ENCODE assay signal across 15 cellular contexts in genomic region chr6:132392292-132392691, GRCh38. TPM values are rescaled to one million over a fixed set of nuclear protein-coding genes. Genes with fewer than 3 reads are reported as not detected.
DNase-seq lines count a peak whose midpoint lies in the region; ATAC-seq and TF ChIP-seq lines count a peak whose summit lies in the region.
"Had no signal": no experiment of that assay in that cellular context is flagged by ENCODE, and none has a peak within 500 bp of the region (broad histone marks: within the 10 kb centered on the region; RNA-seq: fewer than 3 reads in every experiment).

No MANE protein-coding gene starts in this region.

- H3K27me3 Mint-ChIP-seq in endodermal cell (ENCODE audit: insufficient read depth), result peaks cover 20% of the 10 kb centered on the region
- peaks cover 4% of the 10 kb centered on the region for H3K27me3 Mint-ChIP-seq in nephron progenitor cell (ENCODE audit: low read depth, poor library complexity)
- peaks cover 7% of the 10 kb centered on the region for H3K27me3 Mint-ChIP-seq in type B pancreatic cell

- H4K5ac ChIP-seq in IMR-90 (ENCODE audit: low read depth, low read length), result peak overlapping the region; percentile 45

- H3K4me3 Mint-ChIP-seq in endodermal cell, result no peak overlapping the region
- peak overlapping the region; percentile 21 for H3K4me3 Mint-ChIP-seq in nephron progenitor cell
- H3K4me3 Mint-ChIP-seq in type B pancreatic cell, result no peak overlapping the region
- H3K4me3 Mint-ChIP-seq: activated CD4-positive, alpha-beta memory T cell treated with anti-CD3 and anti-CD28 coated beads for 36 hours; CD4-positive, CD25-positive, alpha-beta regulatory T cell had no signal

- dilution Hi-C loops in IMR-90 (cut with HindIII; ENCODE audit: low sequenced_read_pairs, unreplicated experiment), result no loop called here

- H2BK15ac ChIP-seq in IMR-90 (ENCODE audit: low read depth, low read length), result peak overlapping the region; percentile 4; the same call in 1 of the 3 replicates

- H3K4me3 ChIP-seq in IMR-90 (ENCODE audit: insufficient read depth, low read depth, low read length) (no peak overlapping the region; the same call in 1 of the 2 replicates), endodermal cell (ENCODE audit: low read length) (no peak overlapping the region), tibial nerve (no peak overlapping the region)
- H3K4me3 ChIP-seq: colonic mucosa had no signal

- H3K27me3 ChIP-seq in IMR-90 (ENCODE audit: control insufficient read depth, insufficient read depth, low read length), result no peaks in the 10 kb centered on the region
- H3K27me3 ChIP-seq in endodermal cell (ENCODE audit: control insufficient read depth, insufficient read depth, low read length, poor library complexity, severe bottlenecking), result no peaks in the 10 kb centered on the region
- H3K27me3 ChIP-seq in tibial nerve, result no peaks in the 10 kb centered on the region
- H3K27me3 ChIP-seq: colonic mucosa had no signal

- no peak overlapping the region for H3K27ac Mint-ChIP-seq in endodermal cell
- H3K27ac Mint-ChIP-seq in nephron progenitor cell, result peak overlapping the region; percentile 77
- no peak overlapping the region for H3K27ac Mint-ChIP-seq in type B pancreatic cell
- H3K27ac Mint-ChIP-seq: activated CD4-positive, alpha-beta memory T cell treated with anti-CD3 and anti-CD28 coated beads for 36 hours; CD4-positive, CD25-positive, alpha-beta regulatory T cell had no signal

- peak; percentile 15; the same call in 1 of the 2 replicates for ATAC-seq in IMR-90 (ENCODE audit: low read depth)
- no peak for ATAC-seq in HG03139 (IDR thresholded peaks at IDR 0.05; ENCODE audit: unreplicated experiment)
- ATAC-seq in activated CD4-positive, CD25-positive, alpha-beta regulatory T cell treated with anti-CD3 and anti-CD28 coated beads, Interleukin-2, amount 50 U/mL, for 24 hours, result no peak

- peak overlapping the region; percentile 68 to 72 for H4K8ac ChIP-seq in IMR-90 (ENCODE audit: low read depth in 2 of 2, low read length in 2 of 2)

- peak overlapping the region; percentile 86 for H2BK120ac ChIP-seq in IMR-90 (ENCODE audit: low read depth, low read length)

- H2AK5ac ChIP-seq in IMR-90 (ENCODE audit: low read depth, low read length), result peak overlapping the region; percentile 54

- H3K18ac ChIP-seq in IMR-90 (ENCODE audit: low read depth, low read length), result peak overlapping the region; percentile 68

- TF ChIP-seq POLR2A in IMR-90 (IDR thresholded peaks at IDR 0.05; ENCODE audit: low read depth, low read length) (no peak), tibial nerve (IDR thresholded peaks at IDR 0.05) (no peak)

- no peaks in the 10 kb centered on the region for H4K20me1 ChIP-seq in IMR-90 (ENCODE audit: insufficient read depth, low read length)

- H3K36me3 Mint-ChIP-seq in endodermal cell (ENCODE audit: low read depth) (no peaks in the 10 kb centered on the region), nephron progenitor cell (ENCODE audit: low read depth) (peaks cover 36% of the 10 kb centered on the region), type B pancreatic cell (peaks cover 9% of the 10 kb centered on the region)
- H3K36me3 Mint-ChIP-seq: CD4-positive, CD25-positive, alpha-beta regulatory T cell had no signal

- DNase-seq in IMR-90 (no peak), endodermal cell (no peak), nephron progenitor cell (no peak), tibial nerve (ENCODE audit: low spot score in 2 of 2) (no peak), type B pancreatic cell (ENCODE audit: extremely low spot score, unreplicated experiment) (no peak)
- no peak for DNase-seq in activated effector memory CD4-positive, alpha-beta T cell treated with Interleukin-2 at 50 U/mL for 16 hours
- DNase-seq: activated CD4-positive, alpha-beta memory T cell treated with anti-CD3 and anti-CD28 coated beads for 36 hours; CD4-positive, CD25-positive, alpha-beta regulatory T cell; head of caudate nucleus; midbrain; NCI-H1436 treated with DMSO at 0.1 percent for 48 hours; NCI-H226 had no signal

- H3K9ac ChIP-seq in IMR-90 (ENCODE audit: low read depth, low read length) (peak overlapping the region; percentile 49), endodermal cell (ENCODE audit: extremely low read depth, low read length, poor library complexity, severe bottlenecking) (no peak overlapping the region)

- H3K36me3 ChIP-seq in IMR-90 (ENCODE audit: control insufficient read depth, insufficient read depth, low read length) (no peaks in the 10 kb centered on the region), endodermal cell (ENCODE audit: control insufficient read depth, insufficient read depth, low read length) (no peaks in the 10 kb centered on the region), tibial nerve (no peaks in the 10 kb centered on the region)
- H3K36me3 ChIP-seq: colonic mucosa had no signal

- peak overlapping the region; percentile 32 for H3K4me2 ChIP-seq in IMR-90 (ENCODE audit: low read depth, low read length)

- no peak for TF ChIP-seq EP300 in tibial nerve (IDR thresholded peaks at IDR 0.05)

- H4K91ac ChIP-seq in IMR-90 (ENCODE audit: insufficient read depth, low read depth, low read length), result peak overlapping the region; percentile 76

- no TSS peak for BruUV-seq in IMR-90 (replicated peaks; lab: Mats Ljungman, UMichigan)

- intact Hi-C loops in IMR-90 (cut with micrococcal nuclease), result loop anchor here (2.0 kb wide), 1 partner anchor 33 kb away; no protein-coding TSS in a partner anchor

- H3K23ac ChIP-seq in IMR-90 (ENCODE audit: low read depth, low read length), result peak overlapping the region; percentile 70

- H3K4me1 Mint-ChIP-seq in endodermal cell (peaks cover 7% of the 10 kb centered on the region), nephron progenitor cell (peaks cover 12% of the 10 kb centered on the region), type B pancreatic cell (ENCODE audit: unreplicated experiment) (peaks cover 10% of the 10 kb centered on the region)
- H3K4me1 Mint-ChIP-seq: CD4-positive, CD25-positive, alpha-beta regulatory T cell had no signal

- TF ChIP-seq RAD21 in IMR-90 (IDR thresholded peaks at IDR 0.05; ENCODE audit: low read length), result no peak

- H3K9me3 Mint-ChIP-seq in endodermal cell (peaks cover 13% of the 10 kb centered on the region), nephron progenitor cell (peaks cover 42% of the 10 kb centered on the region), type B pancreatic cell (peaks cover 12% of the 10 kb centered on the region)

- peak overlapping the region; percentile 83 for H2BK20ac ChIP-seq in IMR-90 (ENCODE audit: low read depth, low read length)

- peak overlapping the region; percentile 83 for H2BK5ac ChIP-seq in IMR-90 (ENCODE audit: low read depth, low read length, poor library complexity, severe bottlenecking)

- peaks cover 4% of the 10 kb centered on the region; the same call in 1 of the 2 replicates for H3K9me1 ChIP-seq in IMR-90 (ENCODE audit: insufficient read depth, low read length)

- TF ChIP-seq CTCF in IMR-90 (conservative IDR thresholded peaks at IDR 0.05; ENCODE audit: low read depth, low read length) (no peak), endodermal cell (conservative IDR thresholded peaks at IDR 0.05) (no peak), nephron progenitor cell (IDR thresholded peaks at IDR 0.05) (no peak), tibial nerve (IDR thresholded peaks at IDR 0.05) (no peak), type B pancreatic cell (conservative IDR thresholded peaks at IDR 0.05) (no peak)

- peak overlapping the region; percentile 59 for H2AFZ ChIP-seq in IMR-90 (replicated peaks; ENCODE audit: low read length, poor library complexity)

- H2AK9ac ChIP-seq in IMR-90 (replicated peaks; ENCODE audit: low read depth, low read length, poor library complexity), result no peak overlapping the region

- in situ Hi-C loops in IMR-90 (cut with MboI; ENCODE audit: low sequenced_read_pairs), result no loop called here

- 33% methylated on average over 2 of the region's 6 CpGs; no CpG with 5 or more reads in 1 of the 2 experiments for WGBS in IMR-90 (ENCODE audit: extremely low coverage in 2 of 2, insufficient read length in 1 of 2), 2 experiments
- 62 to 73% methylated on average over 5 to 6 of the region's 6 CpGs for WGBS in endodermal cell (ENCODE audit: insufficient coverage in 1 of 2, insufficient read length in 1 of 2), 2 experiments
- 39 to 42% methylated on average over 6 of the region's 6 CpGs for WGBS in tibial nerve, 2 donors

- H3K56ac ChIP-seq in IMR-90 (ENCODE audit: extremely low read depth, insufficient read depth, low read length), result peak overlapping the region; percentile 52

- H3K4ac ChIP-seq in IMR-90 (ENCODE audit: low read depth, low read length), result peak overlapping the region; percentile 75

- H3K79me1 ChIP-seq in IMR-90 (ENCODE audit: low read depth in 1 of 2, low read length in 2 of 2), result peaks cover 18 to 33% of the 10 kb centered on the region in 2 experiments; a peak in 3 of 4 replicates

- peak overlapping the region; percentile 78 for H3K14ac ChIP-seq in IMR-90 (replicated peaks; ENCODE audit: low read depth, low read length)

- H3K27ac ChIP-seq in IMR-90 (ENCODE audit: insufficient read depth, low read length), result peak overlapping the region; percentile 93
- peak overlapping the region; percentile 65 for H3K27ac ChIP-seq in endodermal cell (ENCODE audit: low read depth, low read length)
- H3K27ac ChIP-seq in tibial nerve, result peak overlapping the region; percentile 24 to 80 (median 44)
- H3K27ac ChIP-seq: colonic mucosa had no signal

- no peaks in the 10 kb centered on the region for H3K9me3 ChIP-seq in IMR-90 (ENCODE audit: control insufficient read depth, insufficient read depth, low read length)
- peaks cover 5% of the 10 kb centered on the region for H3K9me3 ChIP-seq in endodermal cell (ENCODE audit: control insufficient read depth, low read length)
- H3K9me3 ChIP-seq in tibial nerve, result peaks cover 0 to 20% (median 7%) of the 10 kb centered on the region in 4 donors
- H3K9me3 ChIP-seq: colonic mucosa had no signal

- CTCF ChIA-PET in IMR-90 (lab: Yijun Ruan, JAX), result interaction anchor here (1.1 to 1.6 kb wide), 2 partner anchors 9 to 91 kb away, joined by 3 to 4 read pairs; no protein-coding TSS in a partner anchor

- POLR2A ChIA-PET in IMR-90 (lab: Charles Lee; ENCODE audit: unreplicated experiment), result no interaction called here

- H3K4me1 ChIP-seq in IMR-90 (ENCODE audit: control insufficient read depth, insufficient read depth, low read length), result peaks cover 14% of the 10 kb centered on the region
- no peaks in the 10 kb centered on the region for H3K4me1 ChIP-seq in endodermal cell (ENCODE audit: control insufficient read depth, insufficient read depth, low read length)
- H3K4me1 ChIP-seq in tibial nerve, result peaks cover 0 to 7% (median 0%) of the 10 kb centered on the region in 4 donors
- H3K4me1 ChIP-seq: colonic mucosa had no signal

TF ChIP-seq in IMR-90, 13 proteins besides CTCF, POLR2A, EP300 and RAD21 (continues in another document):
- TF ChIP-seq BHLHE40 (IDR thresholded peaks at IDR 0.05; ENCODE audit: low read depth, low read length), result no peak

RNA-seq across cellular contexts. Expression of gene MOXD1, which starts 9.0 kb away (rescaled TPM):
- total RNA-seq in IMR-90 (2012; rRNA removed), result 10.0 and 10.6 TPM in 2 replicates
- polyA plus RNA-seq in IMR-90 (2012; rRNA removed), result 16.5 and 19.4 TPM in 2 replicates
- polyA plus RNA-seq in IMR-90 (2012; cell fraction: cytosol; rRNA removed), result 9.7 and 11.3 TPM in 2 replicates
- polyA plus RNA-seq in IMR-90 (2012; cell fraction: nucleus; rRNA removed; ENCODE audit: low replicate concordance), result 2.0 and 13.7 TPM in 2 replicates
- total RNA-seq in endodermal cell, result 1 to 10 TPM; 1.3 to 3.2 TPM
- polyA plus RNA-seq in endodermal cell (2013, experiment 1 of 2), result 10.3 TPM
- 7.9 TPM for polyA plus RNA-seq in endodermal cell (2013, experiment 2 of 2)
- 10 to 100 TPM in 1 of 4 donors, 1 to 10 TPM in 3; 4.6 to 13.3 (median 6.6) TPM for total RNA-seq in tibial nerve
- 3.7 and 22.0 TPM in 2 replicates for total RNA-seq in type B pancreatic cell (ENCODE audit: low replicate concordance)
- total RNA-seq: activated CD4-positive, alpha-beta memory T cell treated with anti-CD3 and anti-CD28 coated beads for 36 hours; CD4-positive, CD25-positive, alpha-beta regulatory T cell had no signal
- polyA plus RNA-seq: CD4-positive, CD25-positive, alpha-beta regulatory T cell had no signal
